Comparison of ENCODE assay signal across 19 cellular contexts in the genomic region with DNA sequence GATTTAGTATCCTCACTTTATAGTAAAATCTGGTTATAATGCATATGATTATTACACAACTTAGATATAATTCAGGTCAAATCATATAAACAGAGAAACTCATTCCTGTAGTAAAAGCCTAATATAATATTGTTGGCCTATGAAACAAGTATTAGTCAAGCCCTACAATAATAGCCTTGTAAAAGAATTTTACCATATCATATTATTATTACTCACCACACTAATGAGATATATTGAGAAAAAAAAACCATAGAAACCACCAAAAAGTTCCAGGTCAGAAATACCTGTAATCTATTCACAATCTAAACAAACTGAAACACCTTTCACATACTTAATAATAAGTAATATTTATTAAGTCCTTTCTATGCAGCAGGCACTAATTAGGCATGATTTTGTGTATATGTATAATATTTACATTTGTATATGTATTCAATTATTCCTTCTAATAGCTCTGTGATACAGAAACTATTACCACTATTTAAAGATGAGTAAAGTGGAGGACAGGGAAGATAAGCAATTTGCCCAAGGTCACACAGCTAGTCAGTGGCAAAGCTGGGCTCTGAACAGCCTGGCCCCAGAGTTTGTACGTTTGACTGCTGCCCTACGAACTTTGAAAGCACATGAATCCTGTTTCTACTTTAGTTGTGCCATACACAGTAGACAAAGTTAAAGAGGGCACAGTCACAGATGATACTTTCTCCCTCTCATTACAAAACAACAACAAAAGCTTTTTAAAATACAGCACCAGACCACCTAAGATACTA. TPM values are rescaled to one million over a fixed set of nuclear protein-coding genes. Genes with fewer than 3 reads are reported as not detected.
DNase-seq lines count a peak whose midpoint lies in the region; ATAC-seq and TF ChIP-seq lines count a peak whose summit lies in the region.
"Had no signal": no experiment of that assay in that cellular context is flagged by ENCODE, and none has a peak within 500 bp of the region (broad histone marks: within the 10 kb centered on the region; RNA-seq: fewer than 3 reads in every experiment).

No MANE protein-coding gene starts in this region.

- ATAC-seq in HG02870 (IDR thresholded peaks at IDR 0.05; ENCODE audit: unreplicated experiment): peak; percentile 45
- peak; percentile 69 for ATAC-seq in PC-3
- peak; percentile 35 to 54 (median 48) for ATAC-seq in heart left ventricle
- ATAC-seq in psoas muscle: peak in 1 of 4 donors; percentile 42
- ATAC-seq in lower lobe of right lung: no peak
- no peak for ATAC-seq in HG03196 (IDR thresholded peaks at IDR 0.05; ENCODE audit: unreplicated experiment)
- ATAC-seq: K562 had no signal

- no peaks in the 10 kb centered on the region for H3K36me3 ChIP-seq in PC-3 (ENCODE audit: low read depth, low read length)
- no peaks in the 10 kb centered on the region for H3K36me3 ChIP-seq in heart left ventricle
- H3K36me3 ChIP-seq in psoas muscle (ENCODE audit: insufficient read depth in 1 of 2, low read depth in 1 of 2): no peaks in the 10 kb centered on the region
- no peaks in the 10 kb centered on the region for H3K36me3 ChIP-seq in lower lobe of right lung
- H3K36me3 ChIP-seq: ascending aorta had no signal

- peaks cover 84% of the 10 kb centered on the region for H3K79me2 ChIP-seq in PC-3 (ENCODE audit: low read length)

- no peak for TF ChIP-seq CTCF in PC-3 (conservative IDR thresholded peaks at IDR 0.05; ENCODE audit: low read depth, low read length)
- TF ChIP-seq CTCF in heart left ventricle (IDR thresholded peaks at IDR 0.05): no peak
- TF ChIP-seq CTCF in psoas muscle (IDR thresholded peaks at IDR 0.05): no peak
- TF ChIP-seq CTCF in lower lobe of right lung (IDR thresholded peaks at IDR 0.05): no peak

- no peak overlapping the region for H3K4me2 ChIP-seq in PC-3 (ENCODE audit: low read length)

- no peak overlapping the region for H3K4me3 ChIP-seq in PC-3 (ENCODE audit: low read length)
- H3K4me3 ChIP-seq in heart left ventricle: no peak overlapping the region
- peak overlapping the region; percentile 1 for H3K4me3 ChIP-seq in psoas muscle
- H3K4me3 ChIP-seq in lower lobe of right lung: no peak overlapping the region
- H3K4me3 ChIP-seq: ascending aorta, K562 had no signal

- intact Hi-C loops in PC-3 (cut with micrococcal nuclease): loop anchor here (1.0 kb wide), 1 partner anchor 42 kb away; no protein-coding TSS in a partner anchor
- intact Hi-C loops in heart left ventricle (cut with DNase I): loop anchor here in 4 of 10 donors (10.0 kb wide), 5 partner anchors 45 to 315 kb away; partner anchors contain the start of genes MMAA (in 2 of the 4) and LSM6 (in 1 of the 4)
- intact Hi-C loops in psoas muscle (cut with DNase I): loop anchor here (5.0 to 10.0 kb wide), 3 partner anchors 45 to 195 kb away; no protein-coding TSS in a partner anchor
- intact Hi-C loops in lower lobe of right lung (cut with DNase I): no loop called here

- peak; percentile 27 for DNase-seq in PC-3
- no peak for DNase-seq in heart left ventricle
- DNase-seq in psoas muscle: no peak
- DNase-seq in lower lobe of right lung: no peak
- no peak for DNase-seq in AG20443 (ENCODE audit: low spot score)
- no peak for DNase-seq in GM19240 (ENCODE audit: insufficient read length, low spot score)
- DNase-seq: activated CD4-positive, alpha-beta T cell treated with anti-CD3 and anti-CD28 coated beads, Interleukin-2, amount 50 U/mL, for 4 hours; activated naive CD4-positive, alpha-beta T cell; activated T-cell treated with anti-CD3 and anti-CD28 coated beads for 4 hours; Caco-2; head of caudate nucleus; immature natural killer cell; NCI-H1930; RPMI8226; stimulated activated CD4-positive, alpha-beta T cell treated with anti-CD3 and anti-CD28 coated beads, Interleukin-2, amount 100 ng/mL, for 24 hours had no signal

- H3K27me3 ChIP-seq in PC-3 (ENCODE audit: low read length) (no peaks in the 10 kb centered on the region), heart left ventricle (no peaks in the 10 kb centered on the region), psoas muscle (ENCODE audit: insufficient read depth in 3 of 3, low read length in 2 of 3) (no peaks in the 10 kb centered on the region), lower lobe of right lung (ENCODE audit: low read depth) (no peaks in the 10 kb centered on the region)
- H3K27me3 ChIP-seq: ascending aorta had no signal

- no TSS peak for BruUV-seq in PC-3 (replicated peaks; lab: Mats Ljungman, UMichigan)

- H4K20me1 ChIP-seq in PC-3 (ENCODE audit: low read length): no peaks in the 10 kb centered on the region

- WGBS in heart left ventricle, 4 donors: 44 to 51% (median 49%) methylated on average over 2 of the region's 2 CpGs
- 32 to 56% (median 38%) methylated on average over 2 of the region's 2 CpGs for WGBS in psoas muscle, 3 donors

- no peaks in the 10 kb centered on the region for H3F3A ChIP-seq in PC-3 (ENCODE audit: low read length, unreplicated experiment)

- no peak for TF ChIP-seq POLR2A in heart left ventricle (IDR thresholded peaks at IDR 0.05)

- CTCF ChIA-PET in PC-3 (lab: Charles Lee): interaction anchor here (0.6 kb wide), 1 partner anchor 166 kb away, joined by 3 read pairs; no protein-coding TSS in a partner anchor

- H3K4me1 ChIP-seq in PC-3 (ENCODE audit: insufficient read depth, low read length) (peaks cover 13% of the 10 kb centered on the region), heart left ventricle (peaks cover 0 to 28% (median 13%) of the 10 kb centered on the region in 12 donors), psoas muscle (peaks cover 36% of the 10 kb centered on the region), lower lobe of right lung (no peaks in the 10 kb centered on the region)
- H3K4me1 ChIP-seq: Caco-2 had no signal

- no peak overlapping the region for H2AFZ ChIP-seq in PC-3 (ENCODE audit: low read length)

- H3K9ac ChIP-seq in PC-3 (ENCODE audit: low read length): no peak overlapping the region

- POLR2A ChIA-PET in PC-3 (lab: Charles Lee; ENCODE audit: unreplicated experiment): no interaction called here

- H3K27ac ChIP-seq in PC-3 (ENCODE audit: low read length) (no peak overlapping the region), heart left ventricle (peak overlapping the region in 11 of 12 donors; percentile 33 to 77 (median 52)), psoas muscle (peak overlapping the region; percentile 46), lower lobe of right lung (no peak overlapping the region)

- no peaks in the 10 kb centered on the region for H3K9me2 ChIP-seq in PC-3 (replicated peaks; ENCODE audit: low read length)

- H3K9me3 ChIP-seq in PC-3 (ENCODE audit: low read length) (no peaks in the 10 kb centered on the region), heart left ventricle (no peaks in the 10 kb centered on the region), psoas muscle (no peaks in the 10 kb centered on the region), lower lobe of right lung (no peaks in the 10 kb centered on the region)
- H3K9me3 ChIP-seq: ascending aorta, Caco-2 had no signal

RNA-seq across cellular contexts. Expression of gene ZNF827, which starts 9.0 kb away (rescaled TPM):
- total RNA-seq in PC-3 (2014; rRNA removed) (9.8 and 12.0 TPM in 2 replicates), heart left ventricle (10 to 100 TPM in 8 of 9 donors, 1 to 10 TPM in 1; 9.5 to 30.1 (median 18.6) TPM), psoas muscle (10 to 100 TPM in 3 of 4 donors, 1 to 10 TPM in 1; 7.3 to 15.2 (median 13.3) TPM), lower lobe of right lung (11.3 TPM)
- polyA plus RNA-seq in heart left ventricle (1 to 10 TPM; 4.5 to 9.2 TPM), psoas muscle (1 to 10 TPM; 1.7 to 3.1 (median 2.6) TPM)

Comparison
In these comparisons a context has a peak if more than half of its experiments do, and no peak if none do; other contexts are left out.
1. ATAC-seq: peak in HG02870 (single experiment), PC-3 (single experiment) and heart left ventricle (4 of 4); none in lower lobe of right lung (0 of 2) and HG03196 (single experiment).
2. H3K27ac ChIP-seq: peak in heart left ventricle (11 of 12) and psoas muscle (single experiment); none in PC-3 (single experiment) and lower lobe of right lung (single experiment).